In the genomic region with DNA sequence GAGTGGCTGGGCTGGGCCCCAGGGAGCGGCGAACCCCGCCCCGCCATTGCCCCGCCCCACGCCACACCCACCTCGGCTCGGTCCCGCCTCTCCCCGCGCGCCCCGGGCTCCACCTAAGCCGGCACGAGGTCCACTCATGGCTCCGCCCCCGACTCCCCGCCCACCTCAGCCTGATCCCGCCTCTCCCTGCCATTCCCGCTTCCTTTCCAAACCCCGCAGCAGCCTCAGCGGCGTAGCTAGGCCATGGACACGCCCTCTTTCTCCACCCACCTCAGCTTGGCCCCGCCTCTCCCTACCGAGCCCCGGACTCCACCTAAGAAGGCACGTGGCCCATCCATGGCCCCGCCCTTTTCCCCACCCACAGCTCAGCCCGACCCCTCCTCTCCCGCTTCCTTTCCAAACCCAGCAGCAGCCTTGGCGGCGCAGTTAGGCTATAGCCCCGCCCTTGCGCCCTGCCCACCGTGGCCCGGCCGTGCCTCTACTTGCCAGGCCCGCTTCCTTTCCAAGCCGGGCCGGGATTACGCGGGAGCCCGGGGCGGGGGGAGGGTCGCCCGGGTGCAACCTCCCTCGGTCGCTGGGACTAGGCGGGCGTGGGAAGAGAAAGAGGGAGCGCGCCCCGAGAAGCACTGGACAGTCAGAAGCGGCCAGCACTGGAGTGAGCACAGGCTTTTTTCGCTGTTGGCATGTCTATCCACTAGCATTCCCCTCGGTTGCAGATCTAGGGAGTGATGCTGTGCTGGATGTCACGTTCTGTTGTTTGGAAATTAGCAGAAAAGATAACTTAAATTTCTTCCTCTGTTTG, we compare ENCODE assay signal across 8 cellular contexts. TPM values are rescaled to one million over a fixed set of nuclear protein-coding genes. Genes with fewer than 3 reads are reported as not detected.
DNase-seq lines count a peak whose midpoint lies in the region; ATAC-seq, FAIRE-seq and TF ChIP-seq lines count a peak whose summit lies in the region.

A gene with protein sequence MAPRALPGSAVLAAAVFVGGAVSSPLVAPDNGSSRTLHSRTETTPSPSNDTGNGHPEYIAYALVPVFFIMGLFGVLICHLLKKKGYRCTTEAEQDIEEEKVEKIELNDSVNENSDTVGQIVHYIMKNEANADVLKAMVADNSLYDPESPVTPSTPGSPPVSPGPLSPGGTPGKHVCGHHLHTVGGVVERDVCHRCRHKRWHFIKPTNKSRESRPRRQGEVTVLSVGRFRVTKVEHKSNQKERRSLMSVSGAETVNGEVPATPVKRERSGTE (minus strand): TSS at position 4 of the 802 bp plus-strand sequence. CDS start 89 bp downstream, outside the sequence.

- peak; percentile 94 for FAIRE-seq in frontal cortex (lab: Jason Lieb, UNC)

- no peak within 1 kb of the TSS for H2AK5ac ChIP-seq in neuronal stem cell (ENCODE audit: low read depth, low read length)

- H3K27me3 ChIP-seq in neuronal stem cell (ENCODE audit: control insufficient read depth in 3 of 3, insufficient read depth in 3 of 3, low read depth in 1 of 3, low read length in 3 of 3) (peaks cover 0 to 10% (median 0%) of the 10 kb centered on the region in 3 experiments), subcutaneous abdominal adipose tissue (ENCODE audit: control insufficient read depth in 5 of 5, insufficient read depth in 4 of 5, low read length in 5 of 5) (no peaks in the 10 kb centered on the region)

- H3K79me1 ChIP-seq in neuronal stem cell (ENCODE audit: low read depth, low read length), result no peaks in the 10 kb centered on the region

- peak within 1 kb of the TSS; percentile 26 for H3K14ac ChIP-seq in neuronal stem cell (ENCODE audit: low read length)

- H3K4ac ChIP-seq in neuronal stem cell (ENCODE audit: low read length), result no peak within 1 kb of the TSS

- peak; percentile 85 for ATAC-seq in HG02588 (IDR thresholded peaks at IDR 0.05; ENCODE audit: unreplicated experiment)
- peak; percentile 90 for ATAC-seq in SK-N-SH treated with all-trans-retinoic acid at 6 μM for 48 hours

- peak within 1 kb of the TSS; percentile 94 for H2AFZ ChIP-seq in neuronal stem cell (ENCODE audit: low read length)

- H3K9ac ChIP-seq in neuronal stem cell (ENCODE audit: low read depth, low read length, poor library complexity) (peak within 1 kb of the TSS; percentile 92), subcutaneous abdominal adipose tissue (ENCODE audit: low read length in 5 of 5) (peak within 1 kb of the TSS; percentile 73 to 91 (median 87))

- peak within 1 kb of the TSS; percentile 87 for H3K23ac ChIP-seq in neuronal stem cell (ENCODE audit: low read depth, low read length, poor library complexity)

- peak within 1 kb of the TSS; percentile 76 for H2BK5ac ChIP-seq in neuronal stem cell (ENCODE audit: low read length)

- H4K91ac ChIP-seq in neuronal stem cell (ENCODE audit: low read depth, low read length, poor library complexity), result no peak within 1 kb of the TSS

- no peak within 1 kb of the TSS for H2BK12ac ChIP-seq in neuronal stem cell (ENCODE audit: low read length)

- no peak within 1 kb of the TSS for H2BK120ac ChIP-seq in neuronal stem cell (ENCODE audit: low read depth, low read length)

- peak within 1 kb of the TSS; percentile 93 for H3K18ac ChIP-seq in neuronal stem cell (ENCODE audit: low read length)

- H3K36me3 ChIP-seq in neuronal stem cell (replicated peaks in 1 of 2; ENCODE audit: control insufficient read depth in 2 of 2, insufficient read depth in 2 of 2, low read length in 2 of 2), result no peaks in the 10 kb centered on the region
- no peaks in the 10 kb centered on the region for H3K36me3 ChIP-seq in subcutaneous abdominal adipose tissue (ENCODE audit: control insufficient read depth in 5 of 5, insufficient read depth in 5 of 5, low read length in 5 of 5)

- H3K9me3 ChIP-seq in neuronal stem cell (replicated peaks in 1 of 2; ENCODE audit: control insufficient read depth in 2 of 2, insufficient read depth in 1 of 2, low read depth in 1 of 2, low read length in 2 of 2) (no peaks in the 10 kb centered on the region), subcutaneous abdominal adipose tissue (ENCODE audit: control insufficient read depth in 5 of 5, low read length in 5 of 5) (no peaks in the 10 kb centered on the region)

- peak; percentile 96 for DNase-seq in GF-D8 (lab: John Stamatoyannopoulos, UW)
- peak; percentile 96 for DNase-seq in NCI-H1048 (lab: John Stamatoyannopoulos, UW)
- peak; percentile 98 for DNase-seq in activated naive CD4-positive, alpha-beta T cell treated with anti-CD3 and anti-CD28 coated beads, Interleukin-2, amount 50 U/mL, for 16 hours
- DNase-seq in frontal cortex (ENCODE audit: low spot score in 2 of 2), result peak; percentile 94
- peak; percentile 99 for DNase-seq in neuronal stem cell (ENCODE audit: low spot score)

- peak within 1 kb of the TSS; percentile 58 for H3K27ac ChIP-seq in neuronal stem cell (replicated peaks; ENCODE audit: low read length)
- peak within 1 kb of the TSS; percentile 90 for H3K27ac ChIP-seq in subcutaneous abdominal adipose tissue (ENCODE audit: low read depth, low read length)

- no peak within 1 kb of the TSS for H4K8ac ChIP-seq in neuronal stem cell (ENCODE audit: low read depth, low read length)

- no CpG with 5 or more reads among the region's 58 CpGs for WGBS in neuronal stem cell (ENCODE audit: extremely low coverage in 2 of 2, insufficient read length in 2 of 2, insufficient replicate concordance in 1 of 2), 2 donors

- peaks cover 6% of the 10 kb centered on the region in 2 donors for H3K4me1 ChIP-seq in neuronal stem cell (ENCODE audit: control insufficient read depth in 2 of 2, insufficient read depth in 1 of 2, low read depth in 1 of 2, low read length in 2 of 2)
- peaks cover 2 to 34% (median 28%) of the 10 kb centered on the region in 5 donors for H3K4me1 ChIP-seq in subcutaneous abdominal adipose tissue (ENCODE audit: control insufficient read depth in 5 of 5, insufficient read depth in 5 of 5, low read length in 5 of 5)

- peak within 1 kb of the TSS; percentile 96 for H2BK15ac ChIP-seq in neuronal stem cell (ENCODE audit: low read length)

- peak within 1 kb of the TSS; percentile 84 for H3K4me2 ChIP-seq in neuronal stem cell (ENCODE audit: insufficient read depth, low read length, poor library complexity, severe bottlenecking)

- H3K4me3 ChIP-seq in neuronal stem cell (ENCODE audit: low read length in 2 of 2) (peak within 1 kb of the TSS; percentile 72 to 98), subcutaneous abdominal adipose tissue (ENCODE audit: low read depth in 1 of 5, low read length in 5 of 5) (peak within 1 kb of the TSS; percentile 80 to 91 (median 87))

TF ChIP-seq in SK-N-SH treated with all-trans-retinoic acid at 6 μM for 48 hours, 23 proteins besides CTCF, POLR2A, EP300 and RAD21 (continues in another document):
- TF ChIP-seq ARNTL (CRISPR knock-in tag; IDR thresholded peaks at IDR 0.05; ENCODE audit: borderline replicate concordance, low read depth), result no peak
- TF ChIP-seq TOX (CRISPR knock-in tag; IDR thresholded peaks at IDR 0.05; ENCODE audit: borderline replicate concordance), result no peak
- no peak for TF ChIP-seq CSDC2 (CRISPR knock-in tag; IDR thresholded peaks at IDR 0.05)
- no peak for TF ChIP-seq ZNF70 (CRISPR knock-in tag; IDR thresholded peaks at IDR 0.05)
- TF ChIP-seq GLIS3 (CRISPR knock-in tag; IDR thresholded peaks at IDR 0.05), result no peak
- TF ChIP-seq SNAI2 (CRISPR knock-in tag; IDR thresholded peaks at IDR 0.05), result no peak
- TF ChIP-seq ZNF565 (CRISPR knock-in tag; conservative IDR thresholded peaks at IDR 0.05; ENCODE audit: low read depth), result no peak
- no peak for TF ChIP-seq TCF4 (CRISPR knock-in tag; IDR thresholded peaks at IDR 0.05; ENCODE audit: borderline replicate concordance)
- TF ChIP-seq, protein P1, sequence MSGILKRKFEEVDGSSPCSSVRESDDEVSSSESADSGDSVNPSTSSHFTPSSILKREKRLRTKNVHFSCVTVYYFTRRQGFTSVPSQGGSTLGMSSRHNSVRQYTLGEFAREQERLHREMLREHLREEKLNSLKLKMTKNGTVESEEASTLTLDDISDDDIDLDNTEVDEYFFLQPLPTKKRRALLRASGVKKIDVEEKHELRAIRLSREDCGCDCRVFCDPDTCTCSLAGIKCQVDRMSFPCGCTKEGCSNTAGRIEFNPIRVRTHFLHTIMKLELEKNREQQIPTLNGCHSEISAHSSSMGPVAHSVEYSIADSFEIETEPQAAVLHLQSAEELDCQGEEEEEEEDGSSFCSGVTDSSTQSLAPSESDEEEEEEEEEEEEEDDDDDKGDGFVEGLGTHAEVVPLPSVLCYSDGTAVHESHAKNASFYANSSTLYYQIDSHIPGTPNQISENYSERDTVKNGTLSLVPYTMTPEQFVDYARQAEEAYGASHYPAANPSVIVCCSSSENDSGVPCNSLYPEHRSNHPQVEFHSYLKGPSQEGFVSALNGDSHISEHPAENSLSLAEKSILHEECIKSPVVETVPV (CRISPR knock-in tag; IDR thresholded peaks at IDR 0.05), result no peak
- no peak for TF ChIP-seq ZNF8 (CRISPR knock-in tag; IDR thresholded peaks at IDR 0.05)
- TF ChIP-seq, protein P2, sequence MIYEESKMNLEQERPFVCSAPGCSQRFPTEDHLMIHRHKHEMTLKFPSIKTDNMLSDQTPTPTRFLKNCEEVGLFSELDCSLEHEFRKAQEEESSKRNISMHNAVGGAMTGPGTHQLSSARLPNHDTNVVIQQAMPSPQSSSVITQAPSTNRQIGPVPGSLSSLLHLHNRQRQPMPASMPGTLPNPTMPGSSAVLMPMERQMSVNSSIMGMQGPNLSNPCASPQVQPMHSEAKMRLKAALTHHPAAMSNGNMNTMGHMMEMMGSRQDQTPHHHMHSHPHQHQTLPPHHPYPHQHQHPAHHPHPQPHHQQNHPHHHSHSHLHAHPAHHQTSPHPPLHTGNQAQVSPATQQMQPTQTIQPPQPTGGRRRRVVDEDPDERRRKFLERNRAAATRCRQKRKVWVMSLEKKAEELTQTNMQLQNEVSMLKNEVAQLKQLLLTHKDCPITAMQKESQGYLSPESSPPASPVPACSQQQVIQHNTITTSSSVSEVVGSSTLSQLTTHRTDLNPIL (CRISPR knock-in tag; IDR thresholded peaks at IDR 0.05; ENCODE audit: low read depth), result no peak
- TF ChIP-seq, protein P3, sequence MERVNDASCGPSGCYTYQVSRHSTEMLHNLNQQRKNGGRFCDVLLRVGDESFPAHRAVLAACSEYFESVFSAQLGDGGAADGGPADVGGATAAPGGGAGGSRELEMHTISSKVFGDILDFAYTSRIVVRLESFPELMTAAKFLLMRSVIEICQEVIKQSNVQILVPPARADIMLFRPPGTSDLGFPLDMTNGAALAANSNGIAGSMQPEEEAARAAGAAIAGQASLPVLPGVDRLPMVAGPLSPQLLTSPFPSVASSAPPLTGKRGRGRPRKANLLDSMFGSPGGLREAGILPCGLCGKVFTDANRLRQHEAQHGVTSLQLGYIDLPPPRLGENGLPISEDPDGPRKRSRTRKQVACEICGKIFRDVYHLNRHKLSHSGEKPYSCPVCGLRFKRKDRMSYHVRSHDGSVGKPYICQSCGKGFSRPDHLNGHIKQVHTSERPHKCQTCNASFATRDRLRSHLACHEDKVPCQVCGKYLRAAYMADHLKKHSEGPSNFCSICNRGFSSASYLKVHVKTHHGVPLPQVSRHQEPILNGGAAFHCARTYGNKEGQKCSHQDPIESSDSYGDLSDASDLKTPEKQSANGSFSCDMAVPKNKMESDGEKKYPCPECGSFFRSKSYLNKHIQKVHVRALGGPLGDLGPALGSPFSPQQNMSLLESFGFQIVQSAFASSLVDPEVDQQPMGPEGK (CRISPR knock-in tag; IDR thresholded peaks at IDR 0.05; ENCODE audit: borderline replicate concordance), result no peak

RNA-seq across cellular contexts. Expression of the gene that starts here (rescaled TPM):
- 38.7 TPM for total RNA-seq in frontal cortex
- 6.4 TPM for polyA plus RNA-seq in neuronal stem cell (2013, experiment 1 of 2)
- 6.5 TPM for polyA plus RNA-seq in neuronal stem cell (2013, experiment 2 of 2)

Comparison
In these comparisons a context has a peak if more than half of its experiments do, and no peak if none do; other contexts are left out.
1. Peak in every context shown above with its lines: DNase-seq, ATAC-seq, H3K4me3 ChIP-seq and H3K27ac ChIP-seq.